8 cellular contexts compared by ENCODE assay signal in the genomic region with DNA sequence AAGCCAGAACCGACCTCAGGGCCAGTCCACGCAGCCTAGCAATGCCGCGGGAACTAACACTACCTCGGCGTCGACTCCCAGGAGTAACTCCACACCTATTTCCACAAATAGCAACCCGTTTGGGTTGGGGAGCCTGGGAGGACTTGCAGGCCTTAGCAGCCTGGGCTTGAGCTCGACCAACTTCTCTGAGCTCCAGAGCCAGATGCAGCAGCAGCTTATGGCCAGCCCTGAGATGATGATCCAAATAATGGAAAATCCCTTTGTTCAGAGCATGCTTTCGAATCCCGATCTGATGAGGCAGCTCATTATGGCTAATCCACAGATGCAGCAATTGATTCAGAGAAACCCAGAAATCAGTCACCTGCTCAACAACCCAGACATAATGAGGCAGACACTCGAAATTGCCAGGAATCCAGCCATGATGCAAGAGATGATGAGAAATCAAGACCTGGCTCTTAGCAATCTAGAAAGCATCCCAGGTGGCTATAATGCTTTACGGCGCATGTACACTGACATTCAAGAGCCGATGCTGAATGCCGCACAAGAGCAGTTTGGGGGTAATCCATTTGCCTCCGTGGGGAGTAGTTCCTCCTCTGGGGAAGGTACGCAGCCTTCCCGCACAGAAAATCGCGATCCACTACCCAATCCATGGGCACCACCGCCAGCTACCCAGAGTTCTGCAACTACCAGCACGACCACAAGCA. TPM values are rescaled to one million over a fixed set of nuclear protein-coding genes. Genes with fewer than 3 reads are reported as not detected.
DNase-seq lines count a peak whose midpoint lies in the region; ATAC-seq and TF ChIP-seq lines count a peak whose summit lies in the region.

No MANE protein-coding gene starts in this region.

- peak overlapping the region; percentile 93 for H3K27ac ChIP-seq in substantia nigra (ENCODE audit: low read depth, low read length, poor library complexity, severe bottlenecking)

- H3K27me3 Mint-ChIP-seq in activated CD4-positive, alpha-beta T cell treated with anti-CD3 and anti-CD28 coated beads, Interleukin-2, amount 10 ng/mL, durations not matched to agents 24 days and 14 days: no peaks in the 10 kb centered on the region

- peak overlapping the region; percentile 99 for H3K27ac Mint-ChIP-seq in activated CD4-positive, alpha-beta T cell treated with anti-CD3 and anti-CD28 coated beads, Interleukin-2, amount 10 ng/mL, durations not matched to agents 24 days and 14 days

- no peaks in the 10 kb centered on the region for H3K27me3 ChIP-seq in mucosa of stomach (ENCODE audit: control insufficient read depth, insufficient read depth, low read length)

- H3K9me3 ChIP-seq in mucosa of stomach (ENCODE audit: control insufficient read depth, low read length): no peaks in the 10 kb centered on the region

- H3K4me3 ChIP-seq in epithelial cell of esophagus (ENCODE audit: low read length) (peak overlapping the region; percentile 70), mucosa of stomach (ENCODE audit: low read length) (peak overlapping the region; percentile 72)

- peaks cover 31% of the 10 kb centered on the region for H3K36me3 Mint-ChIP-seq in activated CD4-positive, alpha-beta T cell treated with anti-CD3 and anti-CD28 coated beads, Interleukin-2, amount 10 ng/mL, durations not matched to agents 24 days and 14 days (ENCODE audit: low read depth)

- H3K4me1 ChIP-seq in mucosa of stomach (ENCODE audit: control insufficient read depth, insufficient read depth, low read length): peaks cover 4% of the 10 kb centered on the region

- no peaks in the 10 kb centered on the region for H3K36me3 ChIP-seq in mucosa of stomach (ENCODE audit: control insufficient read depth, insufficient read depth, low read length)

- ATAC-seq in GM19372 (IDR thresholded peaks at IDR 0.05; ENCODE audit: low read depth, unreplicated experiment): peak; percentile 4

- in situ Hi-C loops in KBM-7 (cut with MboI; ENCODE audit: low pct_unique_long_range_greater_than_20kb, low sequenced_read_pairs): no loop called here

- H3K9me3 Mint-ChIP-seq in activated CD4-positive, alpha-beta T cell treated with anti-CD3 and anti-CD28 coated beads, Interleukin-2, amount 10 ng/mL, durations not matched to agents 24 days and 14 days: no peaks in the 10 kb centered on the region

- TF ChIP-seq CTCF in epithelial cell of esophagus (IDR thresholded peaks at IDR 0.05; ENCODE audit: insufficient read depth, low read depth, low read length, missing control alignments): no peak

- peaks cover 17% of the 10 kb centered on the region for H3K4me1 Mint-ChIP-seq in activated CD4-positive, alpha-beta T cell treated with anti-CD3 and anti-CD28 coated beads, Interleukin-2, amount 10 ng/mL, durations not matched to agents 24 days and 14 days

- peak overlapping the region; percentile 92 for H3K4me3 Mint-ChIP-seq in activated CD4-positive, alpha-beta T cell treated with anti-CD3 and anti-CD28 coated beads, Interleukin-2, amount 10 ng/mL, durations not matched to agents 24 days and 14 days

- intact Hi-C loops in activated CD4-positive, alpha-beta T cell treated with anti-CD3 and anti-CD28 coated beads, Interleukin-2, amount 10 ng/mL, durations not matched to agents 24 days and 14 days (cut with micrococcal nuclease): loop anchor here (1.0 to 10.0 kb wide), 12 partner anchors 14 to 720 kb away; a partner anchor contains a TSS

- DNase-seq in Ammon's horn (ENCODE audit: low spot score) (peak; percentile 11), KBM-7 (peak; percentile 37), epithelial cell of esophagus (ENCODE audit: low read depth) (peak; percentile 85), substantia nigra (lab: John Stamatoyannopoulos, UW) (peak in 22 of 49 donors; percentile 1 to 56 (median 13)), UCSD-AML1 (lab: John Stamatoyannopoulos, UW; ENCODE audit: unreplicated experiment) (no peak)
- peak; percentile 69 for DNase-seq in activated CD4-positive, alpha-beta T cell treated with anti-CD3 and anti-CD28 coated beads, Interleukin-2, amount 10 ng/mL, durations not matched to agents 24 days and 14 days

- H3K9ac ChIP-seq in mucosa of stomach (ENCODE audit: low read length): peak overlapping the region; percentile 92

RNA-seq across cellular contexts. Expression of a gene that starts 0.9 kb away (rescaled TPM):
- total RNA-seq in activated CD4-positive, alpha-beta T cell treated with anti-CD3 and anti-CD28 coated beads, Interleukin-2, amount 10 ng/mL, durations not matched to agents 24 days and 14 days: 37.8 and 38.5 TPM in 2 replicates
